Comparison of ENCODE assay signal across 13 cellular contexts in the genomic region with DNA sequence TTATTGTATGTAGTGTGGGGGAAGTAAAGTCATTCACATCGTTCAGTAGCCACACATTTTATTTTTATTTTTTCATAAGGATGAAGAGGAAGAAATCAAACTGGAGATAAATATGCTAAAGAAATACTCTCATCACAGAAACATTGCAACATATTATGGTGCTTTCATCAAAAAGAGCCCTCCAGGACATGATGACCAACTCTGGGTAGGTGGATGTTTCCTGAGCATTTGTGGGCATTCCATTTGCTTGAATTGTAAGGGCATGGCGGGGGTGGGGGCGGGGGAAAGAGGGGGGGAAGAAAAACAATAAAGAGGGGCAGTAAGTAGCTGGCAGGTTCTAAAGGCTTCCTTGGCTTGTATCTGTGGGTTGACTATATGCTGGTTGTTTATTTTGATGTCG.
DNase-seq lines count a peak whose midpoint lies in the region; ATAC-seq and TF ChIP-seq lines count a peak whose summit lies in the region.
"Had no signal": no experiment of that assay in that cellular context is flagged by ENCODE, and none has a peak within 500 bp of the region (broad histone marks: within the 10 kb centered on the region; RNA-seq: fewer than 3 reads in every experiment).

No MANE protein-coding gene starts in this region.

- H3K9me3 Mint-ChIP-seq in activated naive CD8-positive, alpha-beta T cell treated with anti-CD3 and anti-CD28 coated beads for 36 hours: no peaks in the 10 kb centered on the region

- no peaks in the 10 kb centered on the region for H3K27me3 ChIP-seq in ACC112 (ENCODE audit: insufficient read depth, low read length)
- no peaks in the 10 kb centered on the region for H3K27me3 ChIP-seq in GM23248 (replicated peaks; ENCODE audit: insufficient read depth)
- H3K27me3 ChIP-seq in foreskin keratinocyte: no peaks in the 10 kb centered on the region
- H3K27me3 ChIP-seq: BLaER1, testis had no signal

- ATAC-seq in foreskin keratinocyte (no peak), HG03135 (IDR thresholded peaks at IDR 0.05; ENCODE audit: unreplicated experiment) (no peak)

- no peak for TF ChIP-seq CTCF in foreskin keratinocyte (conservative IDR thresholded peaks at IDR 0.05)

- H3K4me2 ChIP-seq in GM23248 (ENCODE audit: unreplicated experiment): peak overlapping the region; percentile 75
- H3K4me2 ChIP-seq: BLaER1 had no signal

- H3K4me3 Mint-ChIP-seq in activated naive CD8-positive, alpha-beta T cell treated with anti-CD3 and anti-CD28 coated beads for 36 hours: peak overlapping the region; percentile 12

- WGBS in GM23248 (ENCODE audit: low coverage in 1 of 2, low lambda C conversion rate in 2 of 2, missing lambda C conversion rate in 2 of 2), 2 experiments: 21 to 34% methylated on average over 3 to 4 of the region's 4 CpGs

- peaks cover 21% of the 10 kb centered on the region for H3K36me3 Mint-ChIP-seq in activated naive CD8-positive, alpha-beta T cell treated with anti-CD3 and anti-CD28 coated beads for 36 hours

- peaks cover 70% of the 10 kb centered on the region for H3K4me1 Mint-ChIP-seq in activated naive CD8-positive, alpha-beta T cell treated with anti-CD3 and anti-CD28 coated beads for 36 hours

- H2AFZ ChIP-seq in ACC112 (ENCODE audit: low read length, unreplicated experiment): no peak overlapping the region
- no peak overlapping the region for H2AFZ ChIP-seq in GM23248

- peaks cover 88% of the 10 kb centered on the region for H3K79me2 ChIP-seq in ACC112 (ENCODE audit: control insufficient read depth, insufficient read depth, low read length, unreplicated experiment)
- H3K79me2 ChIP-seq in GM23248 (ENCODE audit: insufficient read depth): peaks cover 97% of the 10 kb centered on the region

- DNase-seq in GM23248: peak; percentile 85
- no peak for DNase-seq in activated naive CD8-positive, alpha-beta T cell treated with anti-CD3 and anti-CD28 coated beads for 36 hours
- peak in 1 of 2 donors; percentile 67 for DNase-seq in foreskin keratinocyte
- no peak for DNase-seq in activated CD4-positive, CD25-positive, alpha-beta regulatory T cell treated with anti-CD3 and anti-CD28 coated beads, Interleukin-2, amount 50 U/mL, for 72 hours
- DNase-seq in RKO (ENCODE audit: low spot score): no peak
- no peak for DNase-seq in midbrain (lab: John Stamatoyannopoulos, UW)
- DNase-seq: DMS79, kidney, NCI-H2107 had no signal

- H3K36me3 ChIP-seq in ACC112 (ENCODE audit: insufficient read depth, low read length) (peaks cover 24% of the 10 kb centered on the region), GM23248 (ENCODE audit: low read depth) (peaks cover 16% of the 10 kb centered on the region)

- no peaks in the 10 kb centered on the region for H3K9me2 ChIP-seq in GM23248 (ENCODE audit: insufficient read depth)

- peaks cover 94% of the 10 kb centered on the region for H3F3A ChIP-seq in GM23248 (ENCODE audit: insufficient read depth)

- peak overlapping the region; percentile 48 for H3K9ac ChIP-seq in GM23248
- H3K9ac ChIP-seq: BLaER1 had no signal

- H4K20me1 ChIP-seq in GM23248 (ENCODE audit: insufficient read depth): peaks cover 3% of the 10 kb centered on the region; the same call in 1 of the 2 replicates

- H3K4me1 ChIP-seq in ACC112 (ENCODE audit: control insufficient read depth, insufficient read depth, low read length, unreplicated experiment) (peaks cover 95% of the 10 kb centered on the region), GM23248 (ENCODE audit: insufficient read depth) (peaks cover 97% of the 10 kb centered on the region), foreskin keratinocyte (peaks cover 69% of the 10 kb centered on the region)

- in situ Hi-C loops in GM23248 (cut with MboI): no loop called here

- no peaks in the 10 kb centered on the region for H3K9me3 ChIP-seq in GM23248 (ENCODE audit: low read depth)
- H3K9me3 ChIP-seq: BLaER1, testis had no signal

- H3K27ac ChIP-seq in ACC112 (ENCODE audit: low read depth, low read length) (peak overlapping the region; percentile 92), GM23248 (peak overlapping the region; percentile 82), foreskin keratinocyte (peak overlapping the region; percentile 20)
- H3K27ac ChIP-seq: BLaER1, testis had no signal

- peak overlapping the region; percentile 54 for H3K4me3 ChIP-seq in ACC112 (ENCODE audit: low read depth, low read length)
- H3K4me3 ChIP-seq in GM23248: peak overlapping the region; percentile 44
- H3K4me3 ChIP-seq: BLaER1, testis had no signal

- H3K27me3 Mint-ChIP-seq in activated naive CD8-positive, alpha-beta T cell treated with anti-CD3 and anti-CD28 coated beads for 36 hours: no peaks in the 10 kb centered on the region

- peak overlapping the region; percentile 81 for H3K27ac Mint-ChIP-seq in activated naive CD8-positive, alpha-beta T cell treated with anti-CD3 and anti-CD28 coated beads for 36 hours

Comparison
In these comparisons a context has a peak if more than half of its experiments do, and no peak if none do; other contexts are left out.
1. H3K27ac ChIP-seq: peak in every context shown above with its lines; median percentile 92 in ACC112; 82 in GM23248; 20 in foreskin keratinocyte.